8 cellular contexts compared by ENCODE assay signal in the genomic region with DNA sequence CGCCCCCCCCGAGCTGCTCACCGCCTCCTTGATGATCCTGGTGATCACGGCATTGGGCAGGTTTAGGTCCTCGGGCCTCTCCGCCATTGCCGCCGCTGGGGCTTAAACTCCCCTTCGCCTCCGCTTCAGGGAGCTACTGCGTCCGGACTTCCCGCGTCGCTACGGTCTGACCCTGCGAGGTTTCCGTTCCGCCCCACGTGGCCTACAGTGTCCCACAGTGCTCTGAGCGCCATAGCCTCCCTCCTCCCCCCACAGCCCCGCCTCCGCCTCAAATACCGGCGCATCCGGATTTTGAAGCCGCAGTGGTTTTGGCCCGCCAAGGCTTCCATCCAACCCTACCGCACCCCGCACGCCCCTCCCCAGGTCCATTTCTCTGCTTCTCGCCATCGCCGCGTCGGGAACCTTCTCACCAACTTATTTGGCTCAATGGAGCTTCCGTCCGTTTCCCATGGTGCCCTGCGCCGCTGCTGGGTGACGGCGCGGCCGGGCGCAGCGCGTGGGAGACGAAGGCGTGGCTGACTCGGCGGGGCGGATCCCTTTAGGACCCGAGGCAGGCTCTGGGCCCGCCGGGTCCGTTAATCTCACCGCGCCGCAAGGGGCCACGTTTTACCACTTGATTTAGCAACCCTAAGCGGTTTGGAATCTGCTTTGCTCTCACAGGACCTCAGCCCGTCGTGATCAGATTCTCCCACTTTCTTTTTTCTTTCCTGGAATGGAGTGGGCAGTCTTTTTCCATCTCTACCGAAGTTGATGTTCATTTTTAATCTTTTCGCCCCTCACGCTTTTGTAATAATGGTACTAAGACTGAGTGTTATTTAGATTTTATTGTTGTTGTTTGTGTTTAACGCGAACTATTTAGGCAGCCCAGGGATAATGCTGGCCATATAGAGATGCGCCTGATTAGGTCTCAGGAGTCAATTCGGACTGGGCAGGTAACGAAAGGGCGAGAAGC. TPM values are rescaled to one million over a fixed set of nuclear protein-coding genes. Genes with fewer than 3 reads are reported as not detected.
DNase-seq lines count a peak whose midpoint lies in the region; ATAC-seq, FAIRE-seq and TF ChIP-seq lines count a peak whose summit lies in the region.

A gene with protein sequence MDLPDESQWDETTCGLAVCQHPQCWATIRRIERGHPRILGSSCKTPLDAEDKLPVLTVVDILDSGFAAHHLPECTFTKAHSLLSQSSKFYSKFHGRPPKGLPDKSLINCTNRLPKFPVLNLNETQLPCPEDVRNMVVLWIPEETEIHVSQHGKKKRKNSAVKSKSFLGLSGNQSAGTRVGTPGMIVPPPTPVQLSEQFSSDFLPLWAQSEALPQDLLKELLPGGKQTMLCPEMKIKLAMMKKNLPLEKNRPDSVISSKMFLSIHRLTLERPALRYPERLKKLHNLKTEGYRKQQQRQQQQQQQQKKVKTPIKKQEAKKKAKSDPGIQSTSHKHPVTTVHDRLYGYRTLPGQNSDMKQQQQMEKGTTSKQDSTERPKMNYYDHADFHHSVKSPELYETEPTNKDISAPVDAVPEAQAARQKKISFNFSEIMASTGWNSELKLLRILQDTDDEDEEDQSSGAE (plus strand): TSS at position 541 of the 952 bp plus-strand sequence. CDS start 2,747 bp downstream, outside the sequence.
TSS of gene POLE3 (minus strand) at position 469 of the 952 bp plus-strand sequence. CDS start at position 87, 382 bp downstream.

- peak within 1 kb of the TSS; percentile 95 to 99 for H3K27ac ChIP-seq in kidney (ENCODE audit: low read depth in 2 of 2, low read length in 2 of 2)

- intact Hi-C loops in kidney (cut with DNase I), result no loop called here

- TF ChIP-seq CTCF in kidney (IDR thresholded peaks at IDR 0.05; ENCODE audit: borderline replicate concordance, extremely low read depth, insufficient read depth), result no peak

- peak within 1 kb of the TSS; percentile 92 to 99 for H3K4me3 ChIP-seq in kidney (ENCODE audit: low read length in 2 of 2)

- ATAC-seq in GM19043 (IDR thresholded peaks at IDR 0.05; ENCODE audit: low read depth, unreplicated experiment), result peak; percentile 91
- ATAC-seq in HG03354 (IDR thresholded peaks at IDR 0.05; ENCODE audit: poor library complexity, severe bottlenecking, unreplicated experiment), result peak; percentile 96

- H3K9ac ChIP-seq in kidney (ENCODE audit: low read length in 2 of 2), result peak within 1 kb of the TSS; percentile 57 to 98

- DNase-seq in AG20443 (ENCODE audit: low spot score) (peak; percentile 97), NCI-H446 (lab: John Stamatoyannopoulos, UW) (peak; percentile 74 to 90), cerebellum (ENCODE audit: low spot score) (peak; percentile 95), kidney (peak; percentile 98)
- peak; percentile 96 for DNase-seq in activated CD4-positive, CD25-positive, alpha-beta regulatory T cell treated with anti-CD3 and anti-CD28 coated beads, Interleukin-2, amount 50 U/mL, for 72 hours
- peak; percentile 87 to 95 for DNase-seq in stimulated activated CD4-positive, alpha-beta T cell treated with anti-CD3 and anti-CD28 coated beads, Interleukin-15, amount 100 ng/mL, for 1 hour (ENCODE audit: low read depth in 1 of 2, low spot score in 1 of 2)

- no peak for FAIRE-seq in kidney (lab: Jason Lieb, UNC)

- peaks cover 0 to 6% of the 10 kb centered on the region in 2 donors for H3K4me1 ChIP-seq in kidney (ENCODE audit: control insufficient read depth in 1 of 2, insufficient read depth in 1 of 2, low read depth in 1 of 2, low read length in 2 of 2)

- H3K9me3 ChIP-seq in kidney (ENCODE audit: control insufficient read depth in 1 of 2, low read length in 2 of 2), result no peaks in the 10 kb centered on the region

- peaks cover 5 to 11% of the 10 kb centered on the region in 2 donors for H3K36me3 ChIP-seq in kidney (ENCODE audit: control insufficient read depth in 1 of 2, insufficient read depth in 2 of 2, low read length in 2 of 2)

RNA-seq across cellular contexts. Expression of the first gene that starts in this region (rescaled TPM):
- total RNA-seq in cerebellum, result 0.73 TPM
- total RNA-seq in kidney, result 0.50 TPM
- polyA plus RNA-seq in kidney (ENCODE audit: insufficient read depth, low read depth, low replicate concordance), result 0.80 TPM

RNA-seq across cellular contexts. Expression of gene POLE3, which starts in this region (rescaled TPM):
- total RNA-seq in cerebellum, result 28.4 TPM
- 26.1 TPM for total RNA-seq in kidney
- polyA plus RNA-seq in kidney (ENCODE audit: insufficient read depth, low read depth, low replicate concordance), result 27.1 TPM

Comparison
In these comparisons a context has a peak if more than half of its experiments do, and no peak if none do; other contexts are left out.
1. Peak in every context shown above with its lines: DNase-seq, ATAC-seq, H3K4me3 ChIP-seq and H3K27ac ChIP-seq.